1 cellular context compared by ENCODE assay signal in the genomic region with DNA sequence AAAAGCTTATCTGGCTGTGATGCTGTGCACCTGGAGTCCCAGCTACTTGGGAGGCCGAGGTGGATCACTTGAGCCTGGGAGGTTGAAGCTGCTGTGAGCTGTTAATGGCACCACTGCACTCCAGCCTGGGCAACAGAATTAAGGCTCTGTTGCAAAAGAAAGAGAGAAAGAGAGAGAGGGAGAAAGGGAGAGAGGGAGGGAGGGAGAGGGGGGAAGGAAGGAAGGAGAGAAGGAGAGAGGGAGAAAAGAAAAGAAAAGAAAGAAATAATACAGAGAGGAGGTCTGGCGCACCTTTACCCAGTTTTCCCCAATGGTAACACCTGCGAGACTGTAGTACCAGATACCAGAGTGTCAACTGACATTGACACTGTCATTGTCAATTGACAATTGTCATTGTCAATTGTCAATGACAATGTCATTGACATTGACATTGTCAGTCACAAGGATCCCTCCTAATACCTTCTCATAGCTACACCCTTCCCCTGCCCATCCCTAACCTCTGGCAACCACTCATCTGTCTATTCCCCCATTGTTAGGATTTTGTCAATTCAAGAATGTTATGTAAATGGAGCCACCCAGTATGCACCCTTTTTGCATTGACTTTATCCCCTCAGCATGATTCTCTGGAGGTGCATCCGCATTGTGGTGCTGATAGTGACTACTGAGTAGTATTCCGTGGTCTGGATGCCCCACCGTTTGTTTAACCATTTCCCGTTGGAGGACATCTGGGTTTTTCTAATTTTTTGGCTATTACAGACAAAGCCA.
TF ChIP-seq lines count a peak whose summit lies in the region.

No MANE protein-coding gene starts in this region.

TF ChIP-seq in HEK293, 187 proteins besides CTCF, POLR2A, EP300 and RAD21 (continued from another document):
- TF ChIP-seq SCRT1 (tag by site-specific recombination; IDR thresholded peaks at IDR 0.05; ENCODE audit: borderline replicate concordance) (no peak), ZNF585B (tag by site-specific recombination; IDR thresholded peaks at IDR 0.05) (no peak), ZSCAN23 (tag by site-specific recombination; IDR thresholded peaks at IDR 0.05) (no peak), KLF9 (tag by site-specific recombination; IDR thresholded peaks at IDR 0.05; ENCODE audit: low read depth) (no peak), ZNF311 (tag by site-specific recombination; IDR thresholded peaks at IDR 0.05; ENCODE audit: borderline replicate concordance) (peak; percentile 21; the same call in 1 of the 2 replicates), ZXDB (tag by site-specific recombination; IDR thresholded peaks at IDR 0.05) (no peak), ZNF366 (tag by site-specific recombination; conservative IDR thresholded peaks at IDR 0.05) (peak; percentile 92), GLIS1 (tag by site-specific recombination; IDR thresholded peaks at IDR 0.05) (peak; percentile 71), ZNF596 (tag by site-specific recombination; IDR thresholded peaks at IDR 0.05) (peak; percentile 45), KLF7 (tag by site-specific recombination; IDR thresholded peaks at IDR 0.05; ENCODE audit: borderline replicate concordance) (peak; percentile 36; the same call in 1 of the 2 replicates), ZBTB20 (tag by site-specific recombination; IDR thresholded peaks at IDR 0.05) (no peak), ZNF174 (tag by site-specific recombination; IDR thresholded peaks at IDR 0.05) (no peak), ZNF791 (tag by site-specific recombination; IDR thresholded peaks at IDR 0.05) (0 out of 2 replicates have a peak, but pooled peaks have one; percentile 12), ZNF48 (tag by site-specific recombination; IDR thresholded peaks at IDR 0.05) (no peak), ZNF530 (tag by site-specific recombination; IDR thresholded peaks at IDR 0.05; ENCODE audit: low read depth) (no peak), ZBTB8A (tag by site-specific recombination; IDR thresholded peaks at IDR 0.05) (no peak), ZBTB1 (tag by site-specific recombination; IDR thresholded peaks at IDR 0.05) (no peak), PRDM1 (tag by site-specific recombination; IDR thresholded peaks at IDR 0.05) (peak; percentile 94), BCL11B (tag by site-specific recombination; IDR thresholded peaks at IDR 0.05; ENCODE audit: low read depth) (no peak), ZBTB48 (tag by site-specific recombination; IDR thresholded peaks at IDR 0.05) (0 out of 2 replicates have a peak, but pooled peaks have one; percentile 26), ZNF132 (tag by site-specific recombination; IDR thresholded peaks at IDR 0.05; ENCODE audit: borderline replicate concordance) (no peak), GLI2 (tag by site-specific recombination; IDR thresholded peaks at IDR 0.05; ENCODE audit: borderline replicate concordance, low read depth) (no peak), ZNF514 (tag by site-specific recombination; IDR thresholded peaks at IDR 0.05) (no peak), ZNF114 (tag by site-specific recombination; IDR thresholded peaks at IDR 0.05) (no peak)
- TF ChIP-seq, protein P1, sequence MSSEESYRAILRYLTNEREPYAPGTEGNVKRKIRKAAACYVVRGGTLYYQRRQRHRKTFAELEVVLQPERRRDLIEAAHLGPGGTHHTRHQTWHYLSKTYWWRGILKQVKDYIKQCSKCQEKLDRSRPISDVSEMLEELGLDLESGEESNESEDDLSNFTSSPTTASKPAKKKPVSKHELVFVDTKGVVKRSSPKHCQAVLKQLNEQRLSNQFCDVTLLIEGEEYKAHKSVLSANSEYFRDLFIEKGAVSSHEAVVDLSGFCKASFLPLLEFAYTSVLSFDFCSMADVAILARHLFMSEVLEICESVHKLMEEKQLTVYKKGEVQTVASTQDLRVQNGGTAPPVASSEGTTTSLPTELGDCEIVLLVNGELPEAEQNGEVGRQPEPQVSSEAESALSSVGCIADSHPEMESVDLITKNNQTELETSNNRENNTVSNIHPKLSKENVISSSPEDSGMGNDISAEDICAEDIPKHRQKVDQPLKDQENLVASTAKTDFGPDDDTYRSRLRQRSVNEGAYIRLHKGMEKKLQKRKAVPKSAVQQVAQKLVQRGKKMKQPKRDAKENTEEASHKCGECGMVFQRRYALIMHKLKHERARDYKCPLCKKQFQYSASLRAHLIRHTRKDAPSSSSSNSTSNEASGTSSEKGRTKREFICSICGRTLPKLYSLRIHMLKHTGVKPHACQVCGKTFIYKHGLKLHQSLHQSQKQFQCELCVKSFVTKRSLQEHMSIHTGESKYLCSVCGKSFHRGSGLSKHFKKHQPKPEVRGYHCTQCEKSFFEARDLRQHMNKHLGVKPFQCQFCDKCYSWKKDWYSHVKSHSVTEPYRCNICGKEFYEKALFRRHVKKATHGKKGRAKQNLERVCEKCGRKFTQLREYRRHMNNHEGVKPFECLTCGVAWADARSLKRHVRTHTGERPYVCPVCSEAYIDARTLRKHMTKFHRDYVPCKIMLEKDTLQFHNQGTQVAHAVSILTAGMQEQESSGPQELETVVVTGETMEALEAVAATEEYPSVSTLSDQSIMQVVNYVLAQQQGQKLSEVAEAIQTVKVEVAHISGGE (tag by site-specific recombination; conservative IDR thresholded peaks at IDR 0.05; ENCODE audit: low read depth): no peak
- TF ChIP-seq, protein P2, sequence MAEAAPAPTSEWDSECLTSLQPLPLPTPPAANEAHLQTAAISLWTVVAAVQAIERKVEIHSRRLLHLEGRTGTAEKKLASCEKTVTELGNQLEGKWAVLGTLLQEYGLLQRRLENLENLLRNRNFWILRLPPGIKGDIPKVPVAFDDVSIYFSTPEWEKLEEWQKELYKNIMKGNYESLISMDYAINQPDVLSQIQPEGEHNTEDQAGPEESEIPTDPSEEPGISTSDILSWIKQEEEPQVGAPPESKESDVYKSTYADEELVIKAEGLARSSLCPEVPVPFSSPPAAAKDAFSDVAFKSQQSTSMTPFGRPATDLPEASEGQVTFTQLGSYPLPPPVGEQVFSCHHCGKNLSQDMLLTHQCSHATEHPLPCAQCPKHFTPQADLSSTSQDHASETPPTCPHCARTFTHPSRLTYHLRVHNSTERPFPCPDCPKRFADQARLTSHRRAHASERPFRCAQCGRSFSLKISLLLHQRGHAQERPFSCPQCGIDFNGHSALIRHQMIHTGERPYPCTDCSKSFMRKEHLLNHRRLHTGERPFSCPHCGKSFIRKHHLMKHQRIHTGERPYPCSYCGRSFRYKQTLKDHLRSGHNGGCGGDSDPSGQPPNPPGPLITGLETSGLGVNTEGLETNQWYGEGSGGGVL (tag by site-specific recombination; IDR thresholded peaks at IDR 0.05): 0 out of 2 replicates have a peak, but pooled peaks have one; percentile 10
